ENCODE assay signal across 11 cellular contexts in the genomic region with DNA sequence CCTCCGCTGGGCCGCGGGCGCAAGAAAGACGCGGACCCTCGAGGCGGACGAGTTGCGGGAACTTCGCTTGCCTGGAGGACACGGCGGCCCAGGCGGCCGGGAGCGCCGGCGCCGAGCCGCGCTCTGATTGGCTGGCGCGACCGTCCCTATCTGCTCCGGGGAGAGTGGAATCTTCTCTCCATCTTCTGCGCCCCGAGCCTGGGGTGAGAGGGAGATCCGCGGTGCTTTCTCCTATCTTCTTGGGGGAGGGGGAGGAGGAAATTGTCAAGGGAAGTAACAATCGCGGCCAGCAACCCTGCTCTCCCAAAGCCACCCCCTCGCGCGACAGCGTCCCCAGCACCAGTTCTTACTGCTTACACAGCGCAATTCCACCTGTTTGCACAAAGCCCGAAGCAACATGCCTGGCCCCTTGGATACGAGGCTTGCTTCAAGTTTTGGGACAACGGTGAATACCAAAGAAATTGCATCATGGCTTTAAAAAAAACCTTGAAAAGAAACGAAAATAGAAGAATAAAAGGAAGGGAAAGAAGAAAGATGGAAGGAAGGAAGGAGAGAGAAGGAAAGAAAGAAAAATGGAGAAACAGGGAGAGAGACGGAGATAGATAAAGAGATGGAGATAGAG. TPM values are rescaled to one million over a fixed set of nuclear protein-coding genes. Genes with fewer than 3 reads are reported as not detected.
A peak's percentile ranks its signal among the peaks of the same experiment; 100 is the strongest.
DNase-seq lines count a peak whose midpoint lies in the region; ATAC-seq and TF ChIP-seq lines count a peak whose summit lies in the region.
"Had no signal": no experiment of that assay in that cellular context is flagged by ENCODE, and none has a peak within 500 bp of the region (broad histone marks: within the 10 kb centered on the region; RNA-seq: fewer than 3 reads in every experiment).

No MANE protein-coding gene starts in this region.

- H3K4me3 ChIP-seq in vagina: peak overlapping the region; percentile 1 to 16

- intact Hi-C loops in activated T-helper 1 cell treated with anti-CD3 and anti-CD28 coated beads, Interleukin-12 subunit alpha, Interleukin-12 subunit beta, Interleukin-2, Interleukin-4 antibody, amounts not matched to agents 30 ng/mL and 10 ng/mL and 1 ng/mL, durations not matched to agents 14 hours and 24 hours and 36 hours (cut with micrococcal nuclease): loop anchor here (2.0 to 10.0 kb wide), 4 partner anchors 259 to 1385 kb away; partner anchors contain the start of genes CLDN10, DZIP1 and HS6ST3
- intact Hi-C loops in vagina (cut with DNase I): no loop called here

- H3K4me1 Mint-ChIP-seq in stimulated activated naive CD8-positive, alpha-beta T cell treated with anti-CD3 and anti-CD28 coated beads, Interleukin-15, Interleukin-2, amounts not matched to agents 100 ng/mL and 50 ng/mL, for 24 hours (ENCODE audit: low read depth): peaks cover 27% of the 10 kb centered on the region
- H3K4me1 Mint-ChIP-seq in activated T-helper 1 cell treated with anti-CD3 and anti-CD28 coated beads, Interleukin-12 subunit alpha, Interleukin-12 subunit beta, Interleukin-2, Interleukin-4 antibody, amounts not matched to agents 30 ng/mL and 10 ng/mL and 1 ng/mL, durations not matched to agents 14 hours and 24 hours and 36 hours (ENCODE audit: low read depth): peaks cover 14% of the 10 kb centered on the region
- H3K4me1 Mint-ChIP-seq in immature natural killer cell: peaks cover 9 to 16% of the 10 kb centered on the region in 2 donors

- H3K4me3 Mint-ChIP-seq in stimulated activated naive CD8-positive, alpha-beta T cell treated with anti-CD3 and anti-CD28 coated beads, Interleukin-15, Interleukin-2, amounts not matched to agents 100 ng/mL and 50 ng/mL, for 24 hours: peak overlapping the region; percentile 53
- H3K4me3 Mint-ChIP-seq in activated T-helper 1 cell treated with anti-CD3 and anti-CD28 coated beads, Interleukin-12 subunit alpha, Interleukin-12 subunit beta, Interleukin-2, Interleukin-4 antibody, amounts not matched to agents 30 ng/mL and 10 ng/mL and 1 ng/mL, durations not matched to agents 14 hours and 24 hours and 36 hours: peak overlapping the region; percentile 3
- peak overlapping the region in 3 of 5 donors; percentile 21 to 57 (median 34) for H3K4me3 Mint-ChIP-seq in immature natural killer cell

- H3K27ac Mint-ChIP-seq in stimulated activated naive CD8-positive, alpha-beta T cell treated with anti-CD3 and anti-CD28 coated beads, Interleukin-15, Interleukin-2, amounts not matched to agents 100 ng/mL and 50 ng/mL, for 24 hours: peak overlapping the region; percentile 40
- peak overlapping the region; percentile 71 for H3K27ac Mint-ChIP-seq in activated T-helper 1 cell treated with anti-CD3 and anti-CD28 coated beads, Interleukin-12 subunit alpha, Interleukin-12 subunit beta, Interleukin-2, Interleukin-4 antibody, amounts not matched to agents 30 ng/mL and 10 ng/mL and 1 ng/mL, durations not matched to agents 14 hours and 24 hours and 36 hours
- H3K27ac Mint-ChIP-seq in immature natural killer cell: no peak overlapping the region

- ATAC-seq in stimulated activated naive CD8-positive, alpha-beta T cell treated with anti-CD3 and anti-CD28 coated beads, Interleukin-15, Interleukin-2, amounts not matched to agents 100 U/mL and 50 U/mL, for 24 hours: no peak
- ATAC-seq: foreskin keratinocyte had no signal

- peaks cover 11% of the 10 kb centered on the region for H3K27me3 ChIP-seq in vagina

- no peak for TF ChIP-seq CTCF in vagina (IDR thresholded peaks at IDR 0.05)

- no peaks in the 10 kb centered on the region for H3K36me3 ChIP-seq in vagina

- peaks cover 84% of the 10 kb centered on the region for H3K27me3 Mint-ChIP-seq in stimulated activated naive CD8-positive, alpha-beta T cell treated with anti-CD3 and anti-CD28 coated beads, Interleukin-15, Interleukin-2, amounts not matched to agents 100 ng/mL and 50 ng/mL, for 24 hours
- peaks cover 80% of the 10 kb centered on the region for H3K27me3 Mint-ChIP-seq in activated T-helper 1 cell treated with anti-CD3 and anti-CD28 coated beads, Interleukin-12 subunit alpha, Interleukin-12 subunit beta, Interleukin-2, Interleukin-4 antibody, amounts not matched to agents 30 ng/mL and 10 ng/mL and 1 ng/mL, durations not matched to agents 14 hours and 24 hours and 36 hours (ENCODE audit: insufficient read depth)
- peaks cover 27 to 57% (median 28%) of the 10 kb centered on the region in 3 donors for H3K27me3 Mint-ChIP-seq in immature natural killer cell (ENCODE audit: low read depth in 3 of 3)

- no peak for DNase-seq in stimulated activated naive CD8-positive, alpha-beta T cell treated with anti-CD3 and anti-CD28 coated beads, Interleukin-15, Interleukin-2, amounts not matched to agents 100 U/mL and 50 U/mL, for 24 hours
- DNase-seq in activated T-helper 1 cell treated with anti-CD3 and anti-CD28 coated beads, Interleukin-12 subunit alpha, Interleukin-12 subunit beta, Interleukin-2, Interleukin-4 antibody, amounts not matched to agents 30 ng/mL and 10 ng/mL and 1 ng/mL, durations not matched to agents 14 hours and 24 hours and 36 hours (ENCODE audit: low spot score): no peak
- DNase-seq in immature natural killer cell (no peak), vagina (ENCODE audit: extremely low spot score in 2 of 2) (peak in 1 of 2 donors; percentile 76), GOT3 (lab: John Stamatoyannopoulos, UW) (no peak), SKM-1 treated with dmso at 0.1 percent for 144 hours (lab: John Stamatoyannopoulos, UW; ENCODE audit: unreplicated experiment) (no peak)
- DNase-seq in activated CD4-positive, CD25-positive, alpha-beta regulatory T cell (lab: John Stamatoyannopoulos, UW): no peak
- DNase-seq: DND-41, foreskin keratinocyte, RPMI8226 had no signal

- no peak for TF ChIP-seq POLR2A in vagina (IDR thresholded peaks at IDR 0.05)

- no peaks in the 10 kb centered on the region for H3K9me3 ChIP-seq in vagina

- peaks cover 4% of the 10 kb centered on the region for H3K9me3 Mint-ChIP-seq in stimulated activated naive CD8-positive, alpha-beta T cell treated with anti-CD3 and anti-CD28 coated beads, Interleukin-15, Interleukin-2, amounts not matched to agents 100 ng/mL and 50 ng/mL, for 24 hours
- no peaks in the 10 kb centered on the region for H3K9me3 Mint-ChIP-seq in activated T-helper 1 cell treated with anti-CD3 and anti-CD28 coated beads, Interleukin-12 subunit alpha, Interleukin-12 subunit beta, Interleukin-2, Interleukin-4 antibody, amounts not matched to agents 30 ng/mL and 10 ng/mL and 1 ng/mL, durations not matched to agents 14 hours and 24 hours and 36 hours
- H3K9me3 Mint-ChIP-seq in immature natural killer cell: peaks cover 0 to 18% (median under 1%) of the 10 kb centered on the region in 6 donors

- no peak overlapping the region for H3K27ac ChIP-seq in vagina
- H3K27ac ChIP-seq: foreskin keratinocyte had no signal

- H3K4me1 ChIP-seq in vagina: peaks cover 30% of the 10 kb centered on the region
- H3K4me1 ChIP-seq: foreskin keratinocyte had no signal

- H3K36me3 Mint-ChIP-seq in stimulated activated naive CD8-positive, alpha-beta T cell treated with anti-CD3 and anti-CD28 coated beads, Interleukin-15, Interleukin-2, amounts not matched to agents 100 ng/mL and 50 ng/mL, for 24 hours (ENCODE audit: low read depth): peaks cover 11% of the 10 kb centered on the region
- peaks cover 9% of the 10 kb centered on the region for H3K36me3 Mint-ChIP-seq in activated T-helper 1 cell treated with anti-CD3 and anti-CD28 coated beads, Interleukin-12 subunit alpha, Interleukin-12 subunit beta, Interleukin-2, Interleukin-4 antibody, amounts not matched to agents 30 ng/mL and 10 ng/mL and 1 ng/mL, durations not matched to agents 14 hours and 24 hours and 36 hours (ENCODE audit: low read depth)
- H3K36me3 Mint-ChIP-seq in immature natural killer cell: peaks cover 0 to 3% (median 0%) of the 10 kb centered on the region in 3 donors

RNA-seq across cellular contexts. Expression of gene SOX21, which starts 4.8 kb away (rescaled TPM):
- not detected in 2 replicates for total RNA-seq in activated T-helper 1 cell treated with anti-CD3 and anti-CD28 coated beads, Interleukin-12 subunit alpha, Interleukin-12 subunit beta, Interleukin-2, Interleukin-4 antibody, amounts not matched to agents 30 ng/mL and 10 ng/mL and 1 ng/mL, durations not matched to agents 14 hours and 24 hours and 36 hours
- not detected for polyA plus RNA-seq in immature natural killer cell
- 1.2 TPM for total RNA-seq in vagina
- total RNA-seq: foreskin keratinocyte had no signal
- polyA plus RNA-seq: foreskin keratinocyte had no signal

Comparison
In these comparisons a context has a peak if more than half of its experiments do, and no peak if none do; other contexts are left out.
1. H3K27ac Mint-ChIP-seq: peak in stimulated activated naive CD8-positive, alpha-beta T cell treated with anti-CD3 and anti-CD28 coated beads, Interleukin-15, Interleukin-2, amounts not matched to agents 100 ng/mL and 50 ng/mL, for 24 hours (single experiment) and activated T-helper 1 cell treated with anti-CD3 and anti-CD28 coated beads, Interleukin-12 subunit alpha, Interleukin-12 subunit beta, Interleukin-2, Interleukin-4 antibody, amounts not matched to agents 30 ng/mL and 10 ng/mL and 1 ng/mL, durations not matched to agents 14 hours and 24 hours and 36 hours (single experiment); none in immature natural killer cell (0 of 6).
2. H3K4me3 Mint-ChIP-seq: peak in every context shown above with its lines; median percentile 53 in stimulated activated naive CD8-positive, alpha-beta T cell treated with anti-CD3 and anti-CD28 coated beads, Interleukin-15, Interleukin-2, amounts not matched to agents 100 ng/mL and 50 ng/mL, for 24 hours; 34 in immature natural killer cell; 3 in activated T-helper 1 cell treated with anti-CD3 and anti-CD28 coated beads, Interleukin-12 subunit alpha, Interleukin-12 subunit beta, Interleukin-2, Interleukin-4 antibody, amounts not matched to agents 30 ng/mL and 10 ng/mL and 1 ng/mL, durations not matched to agents 14 hours and 24 hours and 36 hours.